8 cellular contexts compared by ENCODE assay signal in genomic region chr1:121361451-121362233, GRCh38.
DNase-seq lines count a peak whose midpoint lies in the region; ATAC-seq, FAIRE-seq and TF ChIP-seq lines count a peak whose summit lies in the region.
"Not testable (repeated sequence)": the region's sequence is repeated elsewhere in the genome, so short reads cannot be mapped to it uniquely, and the experiment has no call there.

No MANE protein-coding gene starts in this region.

- not testable (repeated sequence) for TF ChIP-seq POLR2A in H54 (IDR thresholded peaks at IDR 0.05; ENCODE audit: low read depth, low read length)

- H3K9me3 ChIP-seq in T-helper 17 cell (ENCODE audit: control insufficient read depth, low read length, poor library complexity, severe bottlenecking); mucosa of descending colon; aorta (ENCODE audit: control insufficient read depth, low read length): not testable (repeated sequence)

- not testable (repeated sequence) for H3K27me3 Mint-ChIP-seq in T-helper 17 cell; activated CD8-positive, alpha-beta memory T cell treated with anti-CD3 and anti-CD28 coated beads, Interleukin-2, amount 10 ng/mL, durations not matched to agents 7 days and 5 days; activated naive CD8-positive, alpha-beta T cell treated with anti-CD3 and anti-CD28 coated beads, Interleukin-2, amount 50 U/mL, for 24 hours

- H3K9me3 Mint-ChIP-seq in activated CD8-positive, alpha-beta memory T cell treated with anti-CD3 and anti-CD28 coated beads, Interleukin-2, amount 10 ng/mL, durations not matched to agents 7 days and 5 days (ENCODE audit: low read depth); activated naive CD8-positive, alpha-beta T cell treated with anti-CD3 and anti-CD28 coated beads, Interleukin-2, amount 50 U/mL, for 24 hours: not testable (repeated sequence)

- H3K4me1 Mint-ChIP-seq in T-helper 17 cell; activated CD8-positive, alpha-beta memory T cell treated with anti-CD3 and anti-CD28 coated beads, Interleukin-2, amount 10 ng/mL, durations not matched to agents 7 days and 5 days; activated naive CD8-positive, alpha-beta T cell treated with anti-CD3 and anti-CD28 coated beads, Interleukin-2, amount 50 U/mL, for 24 hours: not testable (repeated sequence)

- peak; percentile 25 for ATAC-seq in T-helper 17 cell
- peak; percentile 44 for ATAC-seq in activated CD8-positive, alpha-beta memory T cell treated with anti-CD3 and anti-CD28 coated beads, Interleukin-2, amount 10 ng/mL, durations not matched to agents 7 days and 5 days
- ATAC-seq in activated naive CD8-positive, alpha-beta T cell treated with anti-CD3 and anti-CD28 coated beads, Interleukin-2, amount 50 U/mL, for 24 hours: peak; percentile 53
- peak; percentile 71 to 82 for ATAC-seq in left cardiac atrium
- peak; percentile 56 for ATAC-seq in mucosa of descending colon
- peak; percentile 90 for ATAC-seq in sciatic nerve
- ATAC-seq in aorta (ENCODE audit: low FRiP score): peak; percentile 84

- not testable (repeated sequence) for H3K4me3 ChIP-seq in mucosa of descending colon; aorta (ENCODE audit: low read length in 2 of 2)

- not testable (repeated sequence) for H3K27ac ChIP-seq in aorta (ENCODE audit: low read depth in 1 of 2, low read length in 2 of 2)

- TF ChIP-seq CTCF in mucosa of descending colon (IDR thresholded peaks at IDR 0.05): not testable (repeated sequence)

- H3K4me1 ChIP-seq in mucosa of descending colon (ENCODE audit: low read depth); aorta (ENCODE audit: control insufficient read depth in 1 of 2, insufficient read depth in 2 of 2, low read length in 2 of 2): not testable (repeated sequence)

- not testable (repeated sequence) for H3K27me3 ChIP-seq in aorta (ENCODE audit: control insufficient read depth in 1 of 2, insufficient read depth in 2 of 2, low read length in 1 of 2)

- not testable (repeated sequence) for H3K4me3 Mint-ChIP-seq in T-helper 17 cell; activated CD8-positive, alpha-beta memory T cell treated with anti-CD3 and anti-CD28 coated beads, Interleukin-2, amount 10 ng/mL, durations not matched to agents 7 days and 5 days; activated naive CD8-positive, alpha-beta T cell treated with anti-CD3 and anti-CD28 coated beads, Interleukin-2, amount 50 U/mL, for 24 hours

- whole genome bisulfite sequencing in aorta, 2 donors: 4% methylated on average over 1 of the region's 7 CpGs

- not testable (repeated sequence) for H3K36me3 Mint-ChIP-seq in T-helper 17 cell (ENCODE audit: low read depth); activated CD8-positive, alpha-beta memory T cell treated with anti-CD3 and anti-CD28 coated beads, Interleukin-2, amount 10 ng/mL, durations not matched to agents 7 days and 5 days; activated naive CD8-positive, alpha-beta T cell treated with anti-CD3 and anti-CD28 coated beads, Interleukin-2, amount 50 U/mL, for 24 hours (ENCODE audit: low read depth)

- DNase-seq in H54 (ENCODE audit: insufficient read length, low spot score); T-helper 17 cell; activated CD8-positive, alpha-beta memory T cell treated with anti-CD3 and anti-CD28 coated beads, Interleukin-2, amount 10 ng/mL, durations not matched to agents 7 days and 5 days; activated naive CD8-positive, alpha-beta T cell treated with anti-CD3 and anti-CD28 coated beads, Interleukin-2, amount 50 U/mL, for 24 hours; left cardiac atrium; mucosa of descending colon; sciatic nerve (ENCODE audit: low spot score); aorta: not testable (repeated sequence)

- not testable (repeated sequence) for H3K36me3 ChIP-seq in mucosa of descending colon (ENCODE audit: low read depth); aorta (ENCODE audit: control insufficient read depth in 1 of 2, insufficient read depth in 2 of 2, low read length in 1 of 2)

- intact Hi-C loops in left cardiac atrium (cut with DNase I); mucosa of descending colon (cut with DNase I, micrococcal nuclease); sciatic nerve (cut with DNase I); aorta (cut with DNase I): not testable (repeated sequence)

- not testable (repeated sequence) for H3K27ac Mint-ChIP-seq in T-helper 17 cell
- peak overlapping the region; percentile 73 for H3K27ac Mint-ChIP-seq in activated CD8-positive, alpha-beta memory T cell treated with anti-CD3 and anti-CD28 coated beads, Interleukin-2, amount 10 ng/mL, durations not matched to agents 7 days and 5 days
- peak overlapping the region; percentile 61 for H3K27ac Mint-ChIP-seq in activated naive CD8-positive, alpha-beta T cell treated with anti-CD3 and anti-CD28 coated beads, Interleukin-2, amount 50 U/mL, for 24 hours

- CTCF ChIA-PET in activated CD8-positive, alpha-beta memory T cell treated with anti-CD3 and anti-CD28 coated beads, Interleukin-2, amount 10 ng/mL, durations not matched to agents 7 days and 5 days (lab: Charles Lee): not testable (repeated sequence)

- peak; percentile 27 for FAIRE-seq in H54 (lab: Jason Lieb, UNC)

Comparison
In these comparisons a context has a peak if more than half of its experiments do, and no peak if none do; other contexts are left out.
1. ATAC-seq: peak in every context shown above with its lines; median percentile 90 in sciatic nerve; 84 in aorta; 76 in left cardiac atrium; 56 in mucosa of descending colon; 53 in activated naive CD8-positive, alpha-beta T cell treated with anti-CD3 and anti-CD28 coated beads, Interleukin-2, amount 50 U/mL, for 24 hours; 44 in activated CD8-positive, alpha-beta memory T cell treated with anti-CD3 and anti-CD28 coated beads, Interleukin-2, amount 10 ng/mL, durations not matched to agents 7 days and 5 days; 25 in T-helper 17 cell.